26 cellular contexts compared by ENCODE assay signal in genomic region chr11:96049426-96049825, GRCh38.
DNase-seq lines count a peak whose midpoint lies in the region; ATAC-seq and TF ChIP-seq lines count a peak whose summit lies in the region.
"Had no signal": no experiment of that assay in that cellular context is flagged by ENCODE, and none has a peak within 500 bp of the region (broad histone marks: within the 10 kb centered on the region; RNA-seq: fewer than 3 reads in every experiment).

No MANE protein-coding gene starts in this region.

- H3K36me3 Mint-ChIP-seq in progenitor cell of endocrine pancreas (ENCODE audit: insufficient read depth) (peaks cover 3% of the 10 kb centered on the region), H9 (ENCODE audit: insufficient read depth in 1 of 3, low read depth in 3 of 3) (no peaks in the 10 kb centered on the region)
- H3K36me3 Mint-ChIP-seq: natural killer cell had no signal

- H2AK5ac ChIP-seq in H9 (ENCODE audit: insufficient read length, low read length) = no peak overlapping the region

- no peak overlapping the region for H3K27ac ChIP-seq in fibroblast of lung (ENCODE audit: insufficient read depth, low read length)
- no peak overlapping the region for H3K27ac ChIP-seq in H9 (ENCODE audit: insufficient read length, low read depth, low read length)
- H3K27ac ChIP-seq: Peyer's patch, spleen had no signal

- H3K4me1 Mint-ChIP-seq in progenitor cell of endocrine pancreas (ENCODE audit: low read depth) = peaks cover 69% of the 10 kb centered on the region
- H3K4me1 Mint-ChIP-seq in H9 = peaks cover 16 to 21% of the 10 kb centered on the region in 2 experiments
- H3K4me1 Mint-ChIP-seq: immature natural killer cell had no signal

- no peak overlapping the region for H3K23ac ChIP-seq in H9 (ENCODE audit: insufficient read length, low read depth, low read length)

- H3K36me3 ChIP-seq in fibroblast of lung (ENCODE audit: control insufficient read depth, insufficient read depth, low read length) = no peaks in the 10 kb centered on the region
- H3K36me3 ChIP-seq: left lung, Peyer's patch, spleen had no signal

- no peak overlapping the region for H2BK5ac ChIP-seq in H9 (ENCODE audit: insufficient read length, low read length)

- H3K18ac ChIP-seq in H9 (ENCODE audit: insufficient read length, low read depth, low read length) = no peak overlapping the region

- H3K9me3 ChIP-seq in fibroblast of lung (ENCODE audit: control insufficient read depth, insufficient read depth, low read depth, low read length) (no peaks in the 10 kb centered on the region), H9 (ENCODE audit: control insufficient read depth, low read depth, low read length) (no peaks in the 10 kb centered on the region)
- H3K9me3 ChIP-seq: left lung, Peyer's patch, spleen had no signal

- H3T11ph ChIP-seq in H9 (ENCODE audit: low read length) = no peak overlapping the region

- no peak overlapping the region for H3K4me2 ChIP-seq in fibroblast of lung (ENCODE audit: extremely low read depth, insufficient read depth, low read length)
- H3K4me2 ChIP-seq in H9 (ENCODE audit: insufficient read depth, insufficient read length, low read length) = no peak overlapping the region

- peak; percentile 33 for DNase-seq in GM03348 (ENCODE audit: low spot score)
- DNase-seq in amniotic epithelial cell (ENCODE audit: low read depth) = peak; percentile 78
- DNase-seq in fibroblast of lung (ENCODE audit: low read depth in 2 of 2) = peak; percentile 57 to 67
- no peak for DNase-seq in progenitor cell of endocrine pancreas (ENCODE audit: low spot score, unreplicated experiment)
- no peak for DNase-seq in activated CD4-positive, alpha-beta T cell treated with anti-CD3 and anti-CD28 coated beads for 48 hours
- no peak for DNase-seq in H9
- DNase-seq: activated CD4-positive, alpha-beta T cell treated with anti-CD3 and anti-CD28 coated beads for 1 hour; activated gamma-delta T cell treated with Interleukin-2 at 50 U/mL for 16 hours; activated T-cell treated with anti-CD3 and anti-CD28 coated beads, Interleukin-2, amount 50 U/mL, for 24 hours; dermis blood vessel endothelial cell; DMS 273 treated with DMSO at 0.1 percent for 48 hours; foreskin melanocyte; hippocampal formation; immature natural killer cell; left lung; MM.1S; natural killer cell; NCI-H1436; NCI-H510A treated with DMSO at 0.1 percent for 48 hours; Peyer's patch; spleen; stimulated activated CD4-positive, alpha-beta T cell treated with anti-CD3 and anti-CD28 coated beads, Interleukin-2, amount 100 ng/mL, for 48 hours; T-cell had no signal

- no peak for TF ChIP-seq CTCF in fibroblast of lung (conservative IDR thresholded peaks at IDR 0.05 in 1 of 2, IDR thresholded peaks at IDR 0.05 in 1 of 2; ENCODE audit: low read depth in 1 of 2, low read length in 2 of 2)
- TF ChIP-seq CTCF in progenitor cell of endocrine pancreas (IDR thresholded peaks at IDR 0.05; ENCODE audit: unreplicated experiment) = no peak
- TF ChIP-seq CTCF in H9 (conservative IDR thresholded peaks at IDR 0.05) = no peak

- no CpG with 5 or more reads among the region's 2 CpGs for WGBS in H9 (ENCODE audit: extremely low coverage, insufficient read length, low lambda C conversion rate)

- no peak overlapping the region for H4K8ac ChIP-seq in H9 (replicated peaks; ENCODE audit: insufficient read length, low read depth, low read length)

- no peak overlapping the region for H2AFZ ChIP-seq in fibroblast of lung (ENCODE audit: low read length)
- H2AFZ ChIP-seq in H9 (ENCODE audit: low read length) = no peak overlapping the region

- no peak overlapping the region for H4K5ac ChIP-seq in H9 (ENCODE audit: insufficient read length, low read depth, low read length)

- H3K4me3 Mint-ChIP-seq in progenitor cell of endocrine pancreas (ENCODE audit: low read depth) (no peak overlapping the region), H9 (no peak overlapping the region)
- H3K4me3 Mint-ChIP-seq: activated T-cell treated with anti-CD3 and anti-CD28 coated beads, Interleukin-2, amount 50 U/mL, for 24 hours; immature natural killer cell; natural killer cell; stimulated activated effector memory CD8-positive, alpha-beta T cell treated with anti-CD3 and anti-CD28 coated beads, Interleukin-12 subunit alpha, Interleukin-12 subunit beta, amount 100 ng/mL, for 72 hours; T-cell had no signal

- H3K14ac ChIP-seq in H9 (ENCODE audit: insufficient read depth, low read length) = no peak overlapping the region

- no peaks in the 10 kb centered on the region for H4K20me1 ChIP-seq in fibroblast of lung (ENCODE audit: control insufficient read depth, extremely low read depth, insufficient read depth, low read length)
- no peaks in the 10 kb centered on the region for H4K20me1 ChIP-seq in H9 (ENCODE audit: control insufficient read depth, insufficient read depth, insufficient read length)

- H2BK12ac ChIP-seq in H9 (ENCODE audit: insufficient read length, low read depth, low read length) = no peak overlapping the region

- no peak overlapping the region for H3K4ac ChIP-seq in H9 (ENCODE audit: low read depth, low read length)

- no peak for ATAC-seq in HG02798 (IDR thresholded peaks at IDR 0.05; ENCODE audit: poor library complexity, unreplicated experiment)
- ATAC-seq: K562; left lung; natural killer cell; stimulated activated effector memory CD8-positive, alpha-beta T cell treated with anti-CD3 and anti-CD28 coated beads, Interleukin-12 subunit alpha, Interleukin-12 subunit beta, amount 100 ng/mL, for 72 hours; T-cell had no signal

- no peaks in the 10 kb centered on the region for H3K79me2 ChIP-seq in fibroblast of lung (ENCODE audit: control insufficient read depth, insufficient read depth, low read length)
- no peaks in the 10 kb centered on the region for H3K79me2 ChIP-seq in H9 (ENCODE audit: insufficient read depth, low read length)

- H3K9ac ChIP-seq in fibroblast of lung (ENCODE audit: insufficient read depth, low read length) (no peak overlapping the region), H9 (ENCODE audit: extremely low read depth, insufficient read length, low read length) (no peak overlapping the region)

- no peaks in the 10 kb centered on the region for H3K27me3 Mint-ChIP-seq in progenitor cell of endocrine pancreas
- no peaks in the 10 kb centered on the region; the same call in 1 of the 2 replicates for H3K27me3 Mint-ChIP-seq in H9 (ENCODE audit: low read depth)
- H3K27me3 Mint-ChIP-seq: activated T-cell treated with anti-CD3 and anti-CD28 coated beads, Interleukin-2, amount 50 U/mL, for 24 hours; T-cell had no signal

- H3K4me3 ChIP-seq in fibroblast of lung (replicated peaks in 1 of 4; ENCODE audit: control extremely low read depth in 1 of 4, insufficient read depth in 1 of 4, low read depth in 3 of 4, low read length in 4 of 4) = no peak overlapping the region
- H3K4me3 ChIP-seq: K562, left lung, Peyer's patch, spleen had no signal

- H3K79me1 ChIP-seq in H9 (ENCODE audit: insufficient read depth, low read depth, low read length, poor library complexity, severe bottlenecking) = no peaks in the 10 kb centered on the region

- H3K9me3 Mint-ChIP-seq in progenitor cell of endocrine pancreas (ENCODE audit: low read depth) (peaks cover 5% of the 10 kb centered on the region), H9 (no peaks in the 10 kb centered on the region)
- H3K9me3 Mint-ChIP-seq: activated T-cell treated with anti-CD3 and anti-CD28 coated beads, Interleukin-2, amount 50 U/mL, for 24 hours; immature natural killer cell; natural killer cell; stimulated activated effector memory CD8-positive, alpha-beta T cell treated with anti-CD3 and anti-CD28 coated beads, Interleukin-12 subunit alpha, Interleukin-12 subunit beta, amount 100 ng/mL, for 72 hours; T-cell had no signal

- H4K91ac ChIP-seq in H9 (ENCODE audit: insufficient read length, low read depth, low read length) = no peak overlapping the region

- H3K23me2 ChIP-seq in H9 (ENCODE audit: insufficient read length, low read depth, low read length, poor library complexity, severe bottlenecking) = no peaks in the 10 kb centered on the region

- no peak overlapping the region for H2BK120ac ChIP-seq in H9 (ENCODE audit: low read depth, low read length, poor library complexity, severe bottlenecking)

- H3K56ac ChIP-seq in H9 (ENCODE audit: insufficient read length, low read depth, low read length) = no peak overlapping the region

- H3K4me1 ChIP-seq in fibroblast of lung (ENCODE audit: control insufficient read depth, extremely low read depth, insufficient read depth, low read length) (peaks cover 20% of the 10 kb centered on the region), H9 (ENCODE audit: insufficient read depth, low read length) (peaks cover 4% of the 10 kb centered on the region; the same call in 1 of the 2 replicates)
- H3K4me1 ChIP-seq: Peyer's patch had no signal

- H3K27ac Mint-ChIP-seq in progenitor cell of endocrine pancreas (peak overlapping the region; percentile 88), H9 (no peak overlapping the region)
- H3K27ac Mint-ChIP-seq: activated T-cell treated with anti-CD3 and anti-CD28 coated beads, Interleukin-2, amount 50 U/mL, for 24 hours; immature natural killer cell; natural killer cell; stimulated activated effector memory CD8-positive, alpha-beta T cell treated with anti-CD3 and anti-CD28 coated beads, Interleukin-12 subunit alpha, Interleukin-12 subunit beta, amount 100 ng/mL, for 72 hours had no signal

- H2BK20ac ChIP-seq in H9 (ENCODE audit: low read depth, low read length, poor library complexity, severe bottlenecking) = no peak overlapping the region

- no peaks in the 10 kb centered on the region for H3K27me3 ChIP-seq in fibroblast of lung (ENCODE audit: control insufficient read depth, insufficient read depth, low read length)
- no peaks in the 10 kb centered on the region for H3K27me3 ChIP-seq in H9 (ENCODE audit: insufficient read depth, low read length)
- H3K27me3 ChIP-seq: left lung, Peyer's patch, spleen had no signal

- no peak overlapping the region for H2BK15ac ChIP-seq in H9 (ENCODE audit: low read depth, low read length)

Comparison
In these comparisons a context has a peak if more than half of its experiments do, and no peak if none do; other contexts are left out.
1. DNase-seq: peak in GM03348 (single experiment), amniotic epithelial cell (single experiment) and fibroblast of lung (2 of 2); none in progenitor cell of endocrine pancreas (single experiment), activated CD4-positive, alpha-beta T cell treated with anti-CD3 and anti-CD28 coated beads for 48 hours (single experiment) and H9 (single experiment).